In the genomic region with DNA sequence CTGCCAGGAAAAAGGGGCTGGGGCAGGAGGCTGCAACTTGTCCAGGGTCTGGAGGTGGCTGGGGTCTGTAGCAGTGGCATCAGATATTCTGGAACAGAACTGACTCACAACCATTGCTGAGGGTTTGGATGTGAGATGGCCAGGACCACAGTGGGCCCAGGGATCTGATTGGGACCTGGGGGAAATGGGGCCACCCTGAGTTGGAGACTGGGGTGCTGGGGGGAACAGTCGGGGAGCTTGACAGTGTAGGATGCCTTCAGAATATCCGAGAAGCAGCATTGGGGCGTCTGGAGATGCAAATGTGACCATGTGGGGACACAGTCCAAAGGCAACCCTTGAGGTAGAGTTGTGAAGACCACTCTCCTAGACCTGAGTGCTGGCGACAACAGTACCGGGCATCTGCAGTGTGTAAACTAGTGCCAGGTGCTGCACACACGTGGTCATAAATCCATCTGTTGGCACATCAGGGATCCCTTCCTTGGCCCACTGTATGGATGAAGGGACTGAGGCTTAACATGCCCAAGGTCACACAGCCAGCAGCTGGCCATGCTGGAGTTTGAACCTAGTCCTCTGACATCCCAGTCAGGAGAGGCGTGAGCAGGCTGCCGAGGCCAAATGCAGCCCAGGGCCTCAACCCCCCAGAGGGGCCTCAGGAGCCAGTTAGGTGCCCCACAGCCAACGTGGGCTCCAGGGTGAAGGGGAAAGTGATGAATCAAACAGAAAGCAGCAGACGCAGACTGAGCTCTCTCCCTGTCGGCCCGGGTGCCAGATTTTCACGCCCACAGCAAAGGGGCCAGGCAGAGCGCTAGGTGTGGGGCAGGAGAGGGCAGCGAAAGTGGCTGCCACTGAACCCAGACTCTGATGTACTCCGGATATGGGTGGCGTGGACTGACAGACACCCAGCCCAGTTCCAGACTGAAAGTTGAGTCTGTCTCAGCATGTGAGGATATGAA, we compare ENCODE assay signal across 1 cellular context.
TF ChIP-seq lines count a peak whose summit lies in the region.

No MANE protein-coding gene starts in this region.

TF ChIP-seq in HepG2, 621 proteins besides CTCF, POLR2A, EP300 and RAD21 (continued from another document and continues in another):
- TF ChIP-seq, protein P1, sequence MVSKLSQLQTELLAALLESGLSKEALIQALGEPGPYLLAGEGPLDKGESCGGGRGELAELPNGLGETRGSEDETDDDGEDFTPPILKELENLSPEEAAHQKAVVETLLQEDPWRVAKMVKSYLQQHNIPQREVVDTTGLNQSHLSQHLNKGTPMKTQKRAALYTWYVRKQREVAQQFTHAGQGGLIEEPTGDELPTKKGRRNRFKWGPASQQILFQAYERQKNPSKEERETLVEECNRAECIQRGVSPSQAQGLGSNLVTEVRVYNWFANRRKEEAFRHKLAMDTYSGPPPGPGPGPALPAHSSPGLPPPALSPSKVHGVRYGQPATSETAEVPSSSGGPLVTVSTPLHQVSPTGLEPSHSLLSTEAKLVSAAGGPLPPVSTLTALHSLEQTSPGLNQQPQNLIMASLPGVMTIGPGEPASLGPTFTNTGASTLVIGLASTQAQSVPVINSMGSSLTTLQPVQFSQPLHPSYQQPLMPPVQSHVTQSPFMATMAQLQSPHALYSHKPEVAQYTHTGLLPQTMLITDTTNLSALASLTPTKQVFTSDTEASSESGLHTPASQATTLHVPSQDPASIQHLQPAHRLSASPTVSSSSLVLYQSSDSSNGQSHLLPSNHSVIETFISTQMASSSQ (IDR thresholded peaks at IDR 0.05; ENCODE audit: low read depth), result no peak; the same call in 1 of the 2 replicates
- TF ChIP-seq, protein P1 (CRISPR knock-in tag; IDR thresholded peaks at IDR 0.05; ENCODE audit: borderline replicate concordance), result peak; percentile 14; the same call in 1 of the 2 replicates
- TF ChIP-seq, protein P2, sequence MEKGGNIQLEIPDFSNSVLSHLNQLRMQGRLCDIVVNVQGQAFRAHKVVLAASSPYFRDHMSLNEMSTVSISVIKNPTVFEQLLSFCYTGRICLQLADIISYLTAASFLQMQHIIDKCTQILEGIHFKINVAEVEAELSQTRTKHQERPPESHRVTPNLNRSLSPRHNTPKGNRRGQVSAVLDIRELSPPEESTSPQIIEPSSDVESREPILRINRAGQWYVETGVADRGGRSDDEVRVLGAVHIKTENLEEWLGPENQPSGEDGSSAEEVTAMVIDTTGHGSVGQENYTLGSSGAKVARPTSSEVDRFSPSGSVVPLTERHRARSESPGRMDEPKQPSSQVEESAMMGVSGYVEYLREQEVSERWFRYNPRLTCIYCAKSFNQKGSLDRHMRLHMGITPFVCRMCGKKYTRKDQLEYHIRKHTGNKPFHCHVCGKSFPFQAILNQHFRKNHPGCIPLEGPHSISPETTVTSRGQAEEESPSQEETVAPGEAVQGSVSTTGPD (CRISPR knock-in tag; IDR thresholded peaks at IDR 0.05), result no peak
- no peak for TF ChIP-seq ZNF790 (CRISPR knock-in tag; IDR thresholded peaks at IDR 0.05; ENCODE audit: borderline replicate concordance)
- TF ChIP-seq TSC22D2 (CRISPR knock-in tag; IDR thresholded peaks at IDR 0.05; ENCODE audit: borderline replicate concordance), result no peak
- TF ChIP-seq NFYB (CRISPR knock-in tag; IDR thresholded peaks at IDR 0.05), result no peak
- 0 out of 2 replicates have a peak, but pooled peaks have one; percentile 3 for TF ChIP-seq JUN (CRISPR knock-in tag; IDR thresholded peaks at IDR 0.05)
- TF ChIP-seq ETV6 (CRISPR knock-in tag; conservative IDR thresholded peaks at IDR 0.05), result peak; percentile 38; the same call in 1 of the 2 replicates
- TF ChIP-seq, protein P3, sequence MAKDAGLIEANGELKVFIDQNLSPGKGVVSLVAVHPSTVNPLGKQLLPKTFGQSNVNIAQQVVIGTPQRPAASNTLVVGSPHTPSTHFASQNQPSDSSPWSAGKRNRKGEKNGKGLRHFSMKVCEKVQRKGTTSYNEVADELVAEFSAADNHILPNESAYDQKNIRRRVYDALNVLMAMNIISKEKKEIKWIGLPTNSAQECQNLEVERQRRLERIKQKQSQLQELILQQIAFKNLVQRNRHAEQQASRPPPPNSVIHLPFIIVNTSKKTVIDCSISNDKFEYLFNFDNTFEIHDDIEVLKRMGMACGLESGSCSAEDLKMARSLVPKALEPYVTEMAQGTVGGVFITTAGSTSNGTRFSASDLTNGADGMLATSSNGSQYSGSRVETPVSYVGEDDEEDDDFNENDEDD (CRISPR knock-in tag; IDR thresholded peaks at IDR 0.05; ENCODE audit: borderline replicate concordance), result peak; percentile 11; the same call in 1 of the 2 replicates
- TF ChIP-seq, protein P4, sequence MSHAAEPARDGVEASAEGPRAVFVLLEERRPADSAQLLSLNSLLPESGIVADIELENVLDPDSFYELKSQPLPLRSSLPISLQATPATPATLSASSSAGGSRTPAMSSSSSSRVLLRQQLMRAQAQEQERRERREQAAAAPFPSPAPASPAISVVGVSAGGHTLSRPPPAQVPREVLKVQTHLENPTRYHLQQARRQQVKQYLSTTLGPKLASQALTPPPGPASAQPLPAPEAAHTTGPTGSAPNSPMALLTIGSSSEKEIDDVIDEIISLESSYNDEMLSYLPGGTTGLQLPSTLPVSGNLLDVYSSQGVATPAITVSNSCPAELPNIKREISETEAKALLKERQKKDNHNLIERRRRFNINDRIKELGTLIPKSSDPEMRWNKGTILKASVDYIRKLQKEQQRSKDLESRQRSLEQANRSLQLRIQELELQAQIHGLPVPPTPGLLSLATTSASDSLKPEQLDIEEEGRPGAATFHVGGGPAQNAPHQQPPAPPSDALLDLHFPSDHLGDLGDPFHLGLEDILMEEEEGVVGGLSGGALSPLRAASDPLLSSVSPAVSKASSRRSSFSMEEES (CRISPR knock-in tag; IDR thresholded peaks at IDR 0.05), result no peak
- no peak for TF ChIP-seq ZNF841 (CRISPR knock-in tag; IDR thresholded peaks at IDR 0.05; ENCODE audit: borderline replicate concordance)
- 0 out of 2 replicates have a peak, but pooled peaks have one; percentile 43 for TF ChIP-seq ZNF589 (CRISPR knock-in tag; conservative IDR thresholded peaks at IDR 0.05)
- peak; percentile 53; the same call in 1 of the 2 replicates for TF ChIP-seq TAF1 (CRISPR knock-in tag; IDR thresholded peaks at IDR 0.05)
- TF ChIP-seq, protein P5, sequence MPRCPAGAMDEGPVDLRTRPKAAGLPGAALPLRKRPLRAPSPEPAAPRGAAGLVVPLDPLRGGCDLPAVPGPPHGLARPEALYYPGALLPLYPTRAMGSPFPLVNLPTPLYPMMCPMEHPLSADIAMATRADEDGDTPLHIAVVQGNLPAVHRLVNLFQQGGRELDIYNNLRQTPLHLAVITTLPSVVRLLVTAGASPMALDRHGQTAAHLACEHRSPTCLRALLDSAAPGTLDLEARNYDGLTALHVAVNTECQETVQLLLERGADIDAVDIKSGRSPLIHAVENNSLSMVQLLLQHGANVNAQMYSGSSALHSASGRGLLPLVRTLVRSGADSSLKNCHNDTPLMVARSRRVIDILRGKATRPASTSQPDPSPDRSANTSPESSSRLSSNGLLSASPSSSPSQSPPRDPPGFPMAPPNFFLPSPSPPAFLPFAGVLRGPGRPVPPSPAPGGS (CRISPR knock-in tag; IDR thresholded peaks at IDR 0.05), result 0 out of 2 replicates have a peak, but pooled peaks have one; percentile 44
- no peak for TF ChIP-seq ZNF251 (CRISPR knock-in tag; IDR thresholded peaks at IDR 0.05)
- TF ChIP-seq KLF13 (CRISPR knock-in tag; IDR thresholded peaks at IDR 0.05), result peak; percentile 74; the same call in 1 of the 2 replicates
- TF ChIP-seq, protein P6, sequence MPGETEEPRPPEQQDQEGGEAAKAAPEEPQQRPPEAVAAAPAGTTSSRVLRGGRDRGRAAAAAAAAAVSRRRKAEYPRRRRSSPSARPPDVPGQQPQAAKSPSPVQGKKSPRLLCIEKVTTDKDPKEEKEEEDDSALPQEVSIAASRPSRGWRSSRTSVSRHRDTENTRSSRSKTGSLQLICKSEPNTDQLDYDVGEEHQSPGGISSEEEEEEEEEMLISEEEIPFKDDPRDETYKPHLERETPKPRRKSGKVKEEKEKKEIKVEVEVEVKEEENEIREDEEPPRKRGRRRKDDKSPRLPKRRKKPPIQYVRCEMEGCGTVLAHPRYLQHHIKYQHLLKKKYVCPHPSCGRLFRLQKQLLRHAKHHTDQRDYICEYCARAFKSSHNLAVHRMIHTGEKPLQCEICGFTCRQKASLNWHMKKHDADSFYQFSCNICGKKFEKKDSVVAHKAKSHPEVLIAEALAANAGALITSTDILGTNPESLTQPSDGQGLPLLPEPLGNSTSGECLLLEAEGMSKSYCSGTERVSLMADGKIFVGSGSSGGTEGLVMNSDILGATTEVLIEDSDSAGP (CRISPR knock-in tag; IDR thresholded peaks at IDR 0.05; ENCODE audit: borderline replicate concordance), result peak; percentile 89
- no peak for TF ChIP-seq ZFP62 (CRISPR knock-in tag; IDR thresholded peaks at IDR 0.05)
- TF ChIP-seq KLF6 (CRISPR knock-in tag; IDR thresholded peaks at IDR 0.05), result peak; percentile 5; the same call in 1 of the 2 replicates
- no peak for TF ChIP-seq ATAD3A (CRISPR knock-in tag; IDR thresholded peaks at IDR 0.05)
- TF ChIP-seq ZNF720 (CRISPR knock-in tag; IDR thresholded peaks at IDR 0.05), result no peak
- no peak for TF ChIP-seq ZNF180 (CRISPR knock-in tag; IDR thresholded peaks at IDR 0.05; ENCODE audit: borderline replicate concordance, low read depth)
- TF ChIP-seq, protein P7, sequence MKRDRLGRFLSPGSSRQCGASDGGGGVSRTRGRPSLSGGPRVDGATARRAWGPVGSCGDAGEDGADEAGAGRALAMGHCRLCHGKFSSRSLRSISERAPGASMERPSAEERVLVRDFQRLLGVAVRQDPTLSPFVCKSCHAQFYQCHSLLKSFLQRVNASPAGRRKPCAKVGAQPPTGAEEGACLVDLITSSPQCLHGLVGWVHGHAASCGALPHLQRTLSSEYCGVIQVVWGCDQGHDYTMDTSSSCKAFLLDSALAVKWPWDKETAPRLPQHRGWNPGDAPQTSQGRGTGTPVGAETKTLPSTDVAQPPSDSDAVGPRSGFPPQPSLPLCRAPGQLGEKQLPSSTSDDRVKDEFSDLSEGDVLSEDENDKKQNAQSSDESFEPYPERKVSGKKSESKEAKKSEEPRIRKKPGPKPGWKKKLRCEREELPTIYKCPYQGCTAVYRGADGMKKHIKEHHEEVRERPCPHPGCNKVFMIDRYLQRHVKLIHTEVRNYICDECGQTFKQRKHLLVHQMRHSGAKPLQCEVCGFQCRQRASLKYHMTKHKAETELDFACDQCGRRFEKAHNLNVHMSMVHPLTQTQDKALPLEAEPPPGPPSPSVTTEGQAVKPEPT (CRISPR knock-in tag; IDR thresholded peaks at IDR 0.05; ENCODE audit: low read depth), result peak; percentile 68; the same call in 1 of the 2 replicates
- TF ChIP-seq NCOA2 (CRISPR knock-in tag; IDR thresholded peaks at IDR 0.05), result peak; percentile 73
- TF ChIP-seq, protein P8, sequence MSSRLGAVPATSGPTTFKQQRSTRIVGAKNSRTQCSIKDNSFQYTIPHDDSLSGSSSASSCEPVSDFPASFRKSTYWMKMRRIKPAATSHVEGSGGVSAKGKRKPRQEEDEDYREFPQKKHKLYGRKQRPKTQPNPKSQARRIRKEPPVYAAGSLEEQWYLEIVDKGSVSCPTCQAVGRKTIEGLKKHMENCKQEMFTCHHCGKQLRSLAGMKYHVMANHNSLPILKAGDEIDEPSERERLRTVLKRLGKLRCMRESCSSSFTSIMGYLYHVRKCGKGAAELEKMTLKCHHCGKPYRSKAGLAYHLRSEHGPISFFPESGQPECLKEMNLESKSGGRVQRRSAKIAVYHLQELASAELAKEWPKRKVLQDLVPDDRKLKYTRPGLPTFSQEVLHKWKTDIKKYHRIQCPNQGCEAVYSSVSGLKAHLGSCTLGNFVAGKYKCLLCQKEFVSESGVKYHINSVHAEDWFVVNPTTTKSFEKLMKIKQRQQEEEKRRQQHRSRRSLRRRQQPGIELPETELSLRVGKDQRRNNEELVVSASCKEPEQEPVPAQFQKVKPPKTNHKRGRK (CRISPR knock-in tag; IDR thresholded peaks at IDR 0.05), result no peak
- TF ChIP-seq ZNF777 (CRISPR knock-in tag; IDR thresholded peaks at IDR 0.05), result peak; percentile 56; the same call in 1 of the 2 replicates
- TF ChIP-seq ZNF563 (CRISPR knock-in tag; IDR thresholded peaks at IDR 0.05), result peak; percentile 50; the same call in 1 of the 2 replicates
- TF ChIP-seq, protein P9, sequence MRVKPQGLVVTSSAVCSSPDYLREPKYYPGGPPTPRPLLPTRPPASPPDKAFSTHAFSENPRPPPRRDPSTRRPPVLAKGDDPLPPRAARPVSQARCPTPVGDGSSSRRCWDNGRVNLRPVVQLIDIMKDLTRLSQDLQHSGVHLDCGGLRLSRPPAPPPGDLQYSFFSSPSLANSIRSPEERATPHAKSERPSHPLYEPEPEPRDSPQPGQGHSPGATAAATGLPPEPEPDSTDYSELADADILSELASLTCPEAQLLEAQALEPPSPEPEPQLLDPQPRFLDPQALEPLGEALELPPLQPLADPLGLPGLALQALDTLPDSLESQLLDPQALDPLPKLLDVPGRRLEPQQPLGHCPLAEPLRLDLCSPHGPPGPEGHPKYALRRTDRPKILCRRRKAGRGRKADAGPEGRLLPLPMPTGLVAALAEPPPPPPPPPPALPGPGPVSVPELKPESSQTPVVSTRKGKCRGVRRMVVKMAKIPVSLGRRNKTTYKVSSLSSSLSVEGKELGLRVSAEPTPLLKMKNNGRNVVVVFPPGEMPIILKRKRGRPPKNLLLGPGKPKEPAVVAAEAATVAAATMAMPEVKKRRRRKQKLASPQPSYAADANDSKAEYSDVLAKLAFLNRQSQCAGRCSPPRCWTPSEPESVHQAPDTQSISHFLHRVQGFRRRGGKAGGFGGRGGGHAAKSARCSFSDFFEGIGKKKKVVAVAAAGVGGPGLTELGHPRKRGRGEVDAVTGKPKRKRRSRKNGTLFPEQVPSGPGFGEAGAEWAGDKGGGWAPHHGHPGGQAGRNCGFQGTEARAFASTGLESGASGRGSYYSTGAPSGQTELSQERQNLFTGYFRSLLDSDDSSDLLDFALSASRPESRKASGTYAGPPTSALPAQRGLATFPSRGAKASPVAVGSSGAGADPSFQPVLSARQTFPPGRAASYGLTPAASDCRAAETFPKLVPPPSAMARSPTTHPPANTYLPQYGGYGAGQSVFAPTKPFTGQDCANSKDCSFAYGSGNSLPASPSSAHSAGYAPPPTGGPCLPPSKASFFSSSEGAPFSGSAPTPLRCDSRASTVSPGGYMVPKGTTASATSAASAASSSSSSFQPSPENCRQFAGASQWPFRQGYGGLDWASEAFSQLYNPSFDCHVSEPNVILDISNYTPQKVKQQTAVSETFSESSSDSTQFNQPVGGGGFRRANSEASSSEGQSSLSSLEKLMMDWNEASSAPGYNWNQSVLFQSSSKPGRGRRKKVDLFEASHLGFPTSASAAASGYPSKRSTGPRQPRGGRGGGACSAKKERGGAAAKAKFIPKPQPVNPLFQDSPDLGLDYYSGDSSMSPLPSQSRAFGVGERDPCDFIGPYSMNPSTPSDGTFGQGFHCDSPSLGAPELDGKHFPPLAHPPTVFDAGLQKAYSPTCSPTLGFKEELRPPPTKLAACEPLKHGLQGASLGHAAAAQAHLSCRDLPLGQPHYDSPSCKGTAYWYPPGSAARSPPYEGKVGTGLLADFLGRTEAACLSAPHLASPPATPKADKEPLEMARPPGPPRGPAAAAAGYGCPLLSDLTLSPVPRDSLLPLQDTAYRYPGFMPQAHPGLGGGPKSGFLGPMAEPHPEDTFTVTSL (CRISPR knock-in tag; IDR thresholded peaks at IDR 0.05; ENCODE audit: borderline replicate concordance), result 0 out of 2 replicates have a peak, but pooled peaks have one; percentile 56
- TF ChIP-seq ASH2L (IDR thresholded peaks at IDR 0.05; ENCODE audit: insufficient read length, low read depth, low read length), result no peak
